8 cellular contexts compared by ENCODE assay signal in genomic region chr21:44338971-44339910, GRCh38. TPM values are rescaled to one million over a fixed set of nuclear protein-coding genes. Genes with fewer than 3 reads are reported as not detected.
DNase-seq lines count a peak whose midpoint lies in the region; ATAC-seq and FAIRE-seq lines count a peak whose summit lies in the region.

Gene CFAP410 (minus strand): TSS chr21:44339390. CDS start chr21:44339194, 196 bp downstream.

- intact Hi-C loops in T-helper 2 cell treated with Interferon-gamma antibody and Interleukin-4, amounts not matched to agents 100 ng/mL and 5 ng/mL, for 36 hours (cut with micrococcal nuclease), result loop anchor here (1.0 to 5.0 kb wide), 5 partner anchors 90 to 1303 kb away; partner anchors contain the start of genes LRRC3, PCBP3, SUMO3 and TRAPPC10
- intact Hi-C loops in right cardiac atrium (cut with DNase I), result no loop called here

- 1% methylated on average over 89 of the region's 90 CpGs for WGBS in right cardiac atrium

- peaks cover 5% of the 10 kb centered on the region for H3K4me1 ChIP-seq in right cardiac atrium (ENCODE audit: control insufficient read depth, insufficient read depth, low read length)

- peak within 1 kb of the TSS; percentile 94 for H3K27ac ChIP-seq in right cardiac atrium (ENCODE audit: low read length)

- FAIRE-seq in GM18507 (lab: Jason Lieb, UNC), result peak; percentile 77
- FAIRE-seq in urothelium cell line (lab: Jason Lieb, UNC), result peak; percentile 53

- H3K27me3 ChIP-seq in right cardiac atrium (ENCODE audit: control insufficient read depth, insufficient read depth), result no peaks in the 10 kb centered on the region

- no peaks in the 10 kb centered on the region for H3K9me3 ChIP-seq in right cardiac atrium (ENCODE audit: control insufficient read depth, low read length)

- ATAC-seq in HG02973 (IDR thresholded peaks at IDR 0.05; ENCODE audit: unreplicated experiment) (peak; percentile 77), right cardiac atrium (peak; percentile 94 to 96)

- DNase-seq in GM18507 (ENCODE audit: extremely low spot score, insufficient read length, low read depth), result peak; percentile 92
- DNase-seq in NCI-H1930 (lab: John Stamatoyannopoulos, UW), result peak; percentile 89 to 93
- DNase-seq in anterior cingulate cortex (lab: John Stamatoyannopoulos, UW), result peak; percentile 66 to 99 (median 94)
- peak; percentile 95 to 98 (median 98) for DNase-seq in right cardiac atrium
- peak; percentile 87 for DNase-seq in pulmonary artery endothelial cell (ENCODE audit: low read depth, low spot score)
- DNase-seq in urothelium cell line (ENCODE audit: low spot score), result peak; percentile 97

- H3K4me3 ChIP-seq in right cardiac atrium (ENCODE audit: low read length), result peak within 1 kb of the TSS; percentile 78

RNA-seq across cellular contexts. Expression of gene CFAP410, which starts in this region (rescaled TPM):
- 19.8 and 19.9 TPM in 2 replicates for total RNA-seq in T-helper 2 cell treated with Interferon-gamma antibody and Interleukin-4, amounts not matched to agents 100 ng/mL and 5 ng/mL, for 36 hours
- total RNA-seq in right cardiac atrium (10 to 100 TPM; 13.2 to 19.8 (median 17.6) TPM), pulmonary artery endothelial cell (3.5 and 9.6 TPM in 2 replicates)
- polyA plus RNA-seq in right cardiac atrium, result 16.8 TPM

Comparison
In these comparisons a context has a peak if more than half of its experiments do, and no peak if none do; other contexts are left out.
1. Peak in every context shown above with its lines: DNase-seq, ATAC-seq, H3K4me3 ChIP-seq and H3K27ac ChIP-seq.